Comparison of ENCODE assay signal across 8 cellular contexts in the genomic region with DNA sequence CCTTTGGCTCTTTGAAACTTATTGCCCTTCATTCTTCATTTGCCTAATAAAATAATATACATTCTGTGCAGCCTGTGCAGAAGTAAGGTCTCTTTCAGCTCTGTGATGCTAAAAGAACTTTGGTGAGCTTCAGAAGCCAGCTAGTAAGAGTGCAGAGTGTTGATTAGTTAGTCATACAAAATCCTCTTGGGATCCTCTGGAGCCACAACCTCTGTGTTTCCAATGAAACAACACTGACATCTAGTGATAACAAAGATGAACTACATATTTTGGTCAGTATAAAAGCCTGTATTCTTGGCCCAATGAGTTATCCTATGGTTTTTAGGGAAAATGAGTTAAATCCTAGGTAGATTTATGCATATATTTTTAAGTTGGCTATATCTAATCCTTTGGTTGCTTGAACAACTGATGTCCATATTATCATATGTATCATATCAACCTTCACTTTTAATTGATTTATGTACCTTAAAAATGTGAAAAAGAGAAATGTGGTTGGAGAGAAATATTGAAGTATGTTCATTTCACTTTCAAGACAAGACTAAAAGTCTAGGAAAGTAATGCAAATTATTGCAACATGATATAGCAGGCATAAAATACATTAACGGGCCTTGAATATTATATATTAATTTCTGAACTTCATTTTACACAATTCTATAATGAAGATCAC.
DNase-seq lines count a peak whose midpoint lies in the region; ATAC-seq and TF ChIP-seq lines count a peak whose summit lies in the region.

No MANE protein-coding gene starts in this region.

- no peak for TF ChIP-seq POLR2A in vagina (IDR thresholded peaks at IDR 0.05)

- dilution Hi-C loops in mammary epithelial cell (cut with HindIII; ENCODE audit: low sequenced_read_pairs): no loop called here

- CTCF ChIA-PET in mammary epithelial cell (lab: Charles Lee; ENCODE audit: low non-redundant PET): no interaction called here

- no peaks in the 10 kb centered on the region for H3K9me3 ChIP-seq in mammary epithelial cell (replicated peaks; ENCODE audit: insufficient read depth, low read length)
- H3K9me3 ChIP-seq in vagina: no peaks in the 10 kb centered on the region

- no peak overlapping the region for H3K9ac ChIP-seq in mammary epithelial cell (ENCODE audit: insufficient read depth, low read length)

- no peaks in the 10 kb centered on the region for H4K20me1 ChIP-seq in mammary epithelial cell (ENCODE audit: insufficient read depth, low read length)

- H3K36me3 ChIP-seq in mammary epithelial cell (ENCODE audit: insufficient read depth, low read length): no peaks in the 10 kb centered on the region
- no peaks in the 10 kb centered on the region for H3K36me3 ChIP-seq in vagina

- H3K4me1 ChIP-seq in mammary epithelial cell (ENCODE audit: insufficient read depth, low read length): no peaks in the 10 kb centered on the region
- no peaks in the 10 kb centered on the region for H3K4me1 ChIP-seq in vagina

- no peak overlapping the region for H2AFZ ChIP-seq in mammary epithelial cell (ENCODE audit: low read depth, low read length)

- BruUV-seq in mammary epithelial cell (replicated peaks; lab: Mats Ljungman, UMichigan): no TSS peak

- TF ChIP-seq CTCF in mammary epithelial cell (conservative IDR thresholded peaks at IDR 0.05 in 1 of 2, IDR thresholded peaks at IDR 0.05 in 1 of 2; ENCODE audit: extremely low read depth in 1 of 2, insufficient read depth in 1 of 2, low read depth in 1 of 2, low read length in 2 of 2) (peak; percentile 45 to 71), vagina (IDR thresholded peaks at IDR 0.05) (peak in 2 of 3 experiments; percentile 45 to 53)

- H3K79me2 ChIP-seq in mammary epithelial cell (ENCODE audit: insufficient read depth, low read length): no peaks in the 10 kb centered on the region

- no peak overlapping the region for H3K4me2 ChIP-seq in mammary epithelial cell (ENCODE audit: insufficient read depth, low read depth, low read length)

- WGBS in mammary epithelial cell (ENCODE audit: low coverage, missing lambda C conversion rate): 57% methylated on average over 1 of the region's 1 CpG

- no peak overlapping the region for H3K27ac ChIP-seq in mammary epithelial cell (ENCODE audit: insufficient read depth, low read depth, low read length)
- H3K27ac ChIP-seq in vagina: no peak overlapping the region

- in situ Hi-C loops in mammary epithelial cell (cut with MboI; ENCODE audit: low sequenced_read_pairs in 2 of 2): no loop called here

- intact Hi-C loops in mammary epithelial cell (cut with micrococcal nuclease) (loop anchor here (5.0 to 10.0 kb wide), 4 partner anchors 149 to 1301 kb away; no protein-coding TSS in a partner anchor), vagina (cut with DNase I) (no loop called here)

- no peaks in the 10 kb centered on the region for H3K27me3 ChIP-seq in mammary epithelial cell (ENCODE audit: insufficient read depth, low read length)
- no peaks in the 10 kb centered on the region for H3K27me3 ChIP-seq in vagina

- H3K4me3 ChIP-seq in mammary epithelial cell (replicated peaks in 1 of 3; ENCODE audit: insufficient read depth in 1 of 3, low read depth in 2 of 3, low read length in 3 of 3): no peak overlapping the region
- no peak overlapping the region for H3K4me3 ChIP-seq in vagina

- peak; percentile 47 for DNase-seq in DMS153 (lab: John Stamatoyannopoulos, UW)
- peak; percentile 55 to 82 for DNase-seq in NCI-H524 (lab: John Stamatoyannopoulos, UW)
- peak; percentile 46 for DNase-seq in mammary epithelial cell
- peak; percentile 55 for DNase-seq in kidney glomerular epithelial cell (lab: John Stamatoyannopoulos, UW)
- no peak for DNase-seq in vagina (ENCODE audit: extremely low spot score in 2 of 2)
- DNase-seq in stimulated activated CD4-positive, alpha-beta T cell treated with anti-CD3 and anti-CD28 coated beads, Interleukin-2, amount 100 ng/mL, for 48 hours: no peak

- ATAC-seq in GM19395 (IDR thresholded peaks at IDR 0.05; ENCODE audit: unreplicated experiment): peak; percentile 84
- peak; percentile 85 for ATAC-seq in HG03457 (IDR thresholded peaks at IDR 0.05; ENCODE audit: unreplicated experiment)

Comparison
In these comparisons a context has a peak if more than half of its experiments do, and no peak if none do; other contexts are left out.
1. DNase-seq: peak in DMS153 (single experiment), NCI-H524 (2 of 2), mammary epithelial cell (single experiment) and kidney glomerular epithelial cell (single experiment); none in vagina (0 of 2) and stimulated activated CD4-positive, alpha-beta T cell treated with anti-CD3 and anti-CD28 coated beads, Interleukin-2, amount 100 ng/mL, for 48 hours (0 of 2).